Comparison of ENCODE assay signal across 19 cellular contexts in the genomic region with DNA sequence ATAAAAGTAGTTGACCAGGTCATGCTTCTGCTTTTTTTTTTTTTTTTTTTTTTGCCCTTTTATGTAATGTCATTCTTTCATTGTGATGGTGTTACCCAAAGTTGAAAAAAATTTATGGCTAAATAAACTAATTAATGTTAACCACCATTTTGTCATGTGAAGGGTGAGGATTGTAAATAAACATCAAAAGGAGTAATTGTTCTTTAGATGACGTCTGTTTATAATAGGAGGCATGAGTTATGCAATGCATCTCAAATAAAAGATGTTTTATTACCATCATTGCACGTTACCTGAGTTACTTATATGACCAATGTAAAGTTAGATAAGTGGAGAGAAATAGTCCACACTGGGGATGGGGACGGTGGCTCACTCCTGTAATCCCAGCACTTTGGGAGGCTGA.
DNase-seq lines count a peak whose midpoint lies in the region; ATAC-seq and TF ChIP-seq lines count a peak whose summit lies in the region.
"Had no signal": no experiment of that assay in that cellular context is flagged by ENCODE, and none has a peak within 500 bp of the region (broad histone marks: within the 10 kb centered on the region; RNA-seq: fewer than 3 reads in every experiment).

No MANE protein-coding gene starts in this region.

- DNase-seq in NCI-H146 (lab: John Stamatoyannopoulos, UW) (peak; percentile 16), NCI-H146 treated with DMSO at 0.1 percent for 48 hours (lab: John Stamatoyannopoulos, UW; ENCODE audit: unreplicated experiment) (no peak), NCI-H69 (lab: John Stamatoyannopoulos, UW) (peak; percentile 83), colonic mucosa (peak; percentile 34), caudate nucleus (lab: John Stamatoyannopoulos, UW) (no peak)
- no peak for DNase-seq in effector CD4-positive, alpha-beta T cell
- no peak for DNase-seq in activated naive CD8-positive, alpha-beta T cell treated with anti-CD3 and anti-CD28 coated beads for 36 hours
- DNase-seq: BE2C; CD4-positive, CD25-positive, alpha-beta regulatory T cell; DMS79; GOT3; KG1; NCI-H1048; NCI-H1694 treated with DMSO at 0.1 percent for 48 hours; NCI-H2227 treated with DMSO at 0.1 percent for 48 hours; NCI-H524 treated with DMSO at 0.1 percent for 48 hours had no signal

- H3K36me3 Mint-ChIP-seq in activated naive CD8-positive, alpha-beta T cell treated with anti-CD3 and anti-CD28 coated beads for 36 hours: no peaks in the 10 kb centered on the region
- H3K36me3 Mint-ChIP-seq: CD4-positive, CD25-positive, alpha-beta regulatory T cell had no signal

- no peaks in the 10 kb centered on the region for H3K4me1 Mint-ChIP-seq in activated naive CD8-positive, alpha-beta T cell treated with anti-CD3 and anti-CD28 coated beads for 36 hours
- H3K4me1 Mint-ChIP-seq: CD4-positive, CD25-positive, alpha-beta regulatory T cell had no signal

- H3K27ac Mint-ChIP-seq in activated naive CD8-positive, alpha-beta T cell treated with anti-CD3 and anti-CD28 coated beads for 36 hours: no peak overlapping the region
- H3K27ac Mint-ChIP-seq: CD4-positive, CD25-positive, alpha-beta regulatory T cell had no signal

- H3K9me3 Mint-ChIP-seq in activated naive CD8-positive, alpha-beta T cell treated with anti-CD3 and anti-CD28 coated beads for 36 hours: no peaks in the 10 kb centered on the region

- H3K9me3 ChIP-seq in colonic mucosa: no peaks in the 10 kb centered on the region
- H3K9me3 ChIP-seq: BE2C had no signal

- ATAC-seq in HG02623 (IDR thresholded peaks at IDR 0.05; ENCODE audit: unreplicated experiment): no peak
- ATAC-seq: HCT116, Panc1 had no signal

- no peak overlapping the region for H3K4me3 ChIP-seq in colonic mucosa

- no peak overlapping the region for H3K4me3 Mint-ChIP-seq in activated naive CD8-positive, alpha-beta T cell treated with anti-CD3 and anti-CD28 coated beads for 36 hours
- H3K4me3 Mint-ChIP-seq: CD4-positive, CD25-positive, alpha-beta regulatory T cell had no signal

- H3K9ac ChIP-seq in colonic mucosa (ENCODE audit: low read depth in 2 of 2, low read length in 2 of 2): no peak overlapping the region

- intact Hi-C loops in colonic mucosa (cut with DNase I): no loop called here

- no peaks in the 10 kb centered on the region for H3K36me3 ChIP-seq in colonic mucosa
- H3K36me3 ChIP-seq: BE2C had no signal

- H3K27me3 Mint-ChIP-seq in activated naive CD8-positive, alpha-beta T cell treated with anti-CD3 and anti-CD28 coated beads for 36 hours: no peaks in the 10 kb centered on the region
- H3K27me3 Mint-ChIP-seq: CD4-positive, CD25-positive, alpha-beta regulatory T cell had no signal

- TF ChIP-seq CTCF in colonic mucosa (IDR thresholded peaks at IDR 0.05): no peak

- no peaks in the 10 kb centered on the region for H3K4me1 ChIP-seq in colonic mucosa
- H3K4me1 ChIP-seq: BE2C had no signal

- H3K27me3 ChIP-seq in colonic mucosa: no peaks in the 10 kb centered on the region
- H3K27me3 ChIP-seq: BE2C had no signal

- no peak overlapping the region for H3K27ac ChIP-seq in colonic mucosa
- H3K27ac ChIP-seq in caudate nucleus (ENCODE audit: low read depth, low read length): no peak overlapping the region

Comparison
In these comparisons a context has a peak if more than half of its experiments do, and no peak if none do; other contexts are left out.
1. DNase-seq: peak in NCI-H146 (single experiment), NCI-H69 (single experiment) and colonic mucosa (single experiment); none in NCI-H146 treated with DMSO at 0.1 percent for 48 hours (single experiment), effector CD4-positive, alpha-beta T cell (single experiment), activated naive CD8-positive, alpha-beta T cell treated with anti-CD3 and anti-CD28 coated beads for 36 hours (single experiment) and caudate nucleus (0 of 61).